Comparison of ENCODE assay signal across 1 cellular context in the genomic region with DNA sequence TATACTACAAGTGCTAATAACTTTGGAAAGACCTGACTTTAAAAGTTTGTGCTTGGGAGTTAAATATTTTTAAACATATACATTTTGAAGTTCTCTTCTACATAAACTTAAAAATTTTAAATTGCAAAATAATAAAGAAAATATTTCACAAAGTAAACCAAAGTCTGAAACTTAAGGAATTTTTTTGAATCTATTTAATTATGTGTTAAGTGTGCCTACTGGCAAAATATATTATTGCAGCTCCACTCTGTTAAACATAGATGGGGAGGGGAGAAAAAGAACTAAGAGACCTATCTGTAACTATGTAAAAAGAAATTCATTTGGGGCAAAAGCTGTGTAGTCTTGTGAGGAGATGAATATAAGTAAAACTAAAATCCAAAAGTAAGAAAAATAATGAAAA.
TF ChIP-seq lines count a peak whose summit lies in the region.

No MANE protein-coding gene starts in this region.

TF ChIP-seq in HepG2, 621 proteins besides CTCF, POLR2A, EP300 and RAD21:
- TF ChIP-seq FOXA3 (CRISPR knock-in tag; IDR thresholded peaks at IDR 0.05) = no peak
- no peak for TF ChIP-seq ZNF350 (CRISPR knock-in tag; IDR thresholded peaks at IDR 0.05; ENCODE audit: borderline replicate concordance, low read depth)
- TF ChIP-seq, protein P1, sequence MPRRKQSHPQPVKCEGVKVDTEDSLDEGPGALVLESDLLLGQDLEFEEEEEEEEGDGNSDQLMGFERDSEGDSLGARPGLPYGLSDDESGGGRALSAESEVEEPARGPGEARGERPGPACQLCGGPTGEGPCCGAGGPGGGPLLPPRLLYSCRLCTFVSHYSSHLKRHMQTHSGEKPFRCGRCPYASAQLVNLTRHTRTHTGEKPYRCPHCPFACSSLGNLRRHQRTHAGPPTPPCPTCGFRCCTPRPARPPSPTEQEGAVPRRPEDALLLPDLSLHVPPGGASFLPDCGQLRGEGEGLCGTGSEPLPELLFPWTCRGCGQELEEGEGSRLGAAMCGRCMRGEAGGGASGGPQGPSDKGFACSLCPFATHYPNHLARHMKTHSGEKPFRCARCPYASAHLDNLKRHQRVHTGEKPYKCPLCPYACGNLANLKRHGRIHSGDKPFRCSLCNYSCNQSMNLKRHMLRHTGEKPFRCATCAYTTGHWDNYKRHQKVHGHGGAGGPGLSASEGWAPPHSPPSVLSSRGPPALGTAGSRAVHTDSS (CRISPR knock-in tag; conservative IDR thresholded peaks at IDR 0.05) = no peak
- no peak for TF ChIP-seq SMARCC2 (IDR thresholded peaks at IDR 0.05)
- TF ChIP-seq, protein P2, sequence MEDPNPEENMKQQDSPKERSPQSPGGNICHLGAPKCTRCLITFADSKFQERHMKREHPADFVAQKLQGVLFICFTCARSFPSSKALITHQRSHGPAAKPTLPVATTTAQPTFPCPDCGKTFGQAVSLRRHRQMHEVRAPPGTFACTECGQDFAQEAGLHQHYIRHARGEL (CRISPR knock-in tag; IDR thresholded peaks at IDR 0.05) = no peak
- no peak for TF ChIP-seq ZBTB20 (CRISPR knock-in tag; IDR thresholded peaks at IDR 0.05; ENCODE audit: borderline replicate concordance, low read depth)
- TF ChIP-seq, protein P3, sequence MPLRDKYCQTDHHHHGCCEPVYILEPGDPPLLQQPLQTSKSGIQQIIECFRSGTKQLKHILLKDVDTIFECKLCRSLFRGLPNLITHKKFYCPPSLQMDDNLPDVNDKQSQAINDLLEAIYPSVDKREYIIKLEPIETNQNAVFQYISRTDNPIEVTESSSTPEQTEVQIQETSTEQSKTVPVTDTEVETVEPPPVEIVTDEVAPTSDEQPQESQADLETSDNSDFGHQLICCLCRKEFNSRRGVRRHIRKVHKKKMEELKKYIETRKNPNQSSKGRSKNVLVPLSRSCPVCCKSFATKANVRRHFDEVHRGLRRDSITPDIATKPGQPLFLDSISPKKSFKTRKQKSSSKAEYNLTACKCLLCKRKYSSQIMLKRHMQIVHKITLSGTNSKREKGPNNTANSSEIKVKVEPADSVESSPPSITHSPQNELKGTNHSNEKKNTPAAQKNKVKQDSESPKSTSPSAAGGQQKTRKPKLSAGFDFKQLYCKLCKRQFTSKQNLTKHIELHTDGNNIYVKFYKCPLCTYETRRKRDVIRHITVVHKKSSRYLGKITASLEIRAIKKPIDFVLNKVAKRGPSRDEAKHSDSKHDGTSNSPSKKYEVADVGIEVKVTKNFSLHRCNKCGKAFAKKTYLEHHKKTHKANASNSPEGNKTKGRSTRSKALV (CRISPR knock-in tag; IDR thresholded peaks at IDR 0.05) = no peak
TF ChIP-seq in HepG2: peak in this region for 0.
